13 cellular contexts compared by ENCODE assay signal in genomic region chr6:31365864-31366263, GRCh38. TPM values are rescaled to one million over a fixed set of nuclear protein-coding genes. Genes with fewer than 3 reads are reported as not detected.
DNase-seq lines count a peak whose midpoint lies in the region; ATAC-seq and TF ChIP-seq lines count a peak whose summit lies in the region.
"Had no signal": no experiment of that assay in that cellular context is flagged by ENCODE, and none has a peak within 500 bp of the region (broad histone marks: within the 10 kb centered on the region; RNA-seq: fewer than 3 reads in every experiment).

No MANE protein-coding gene starts in this region.

- DNase-seq in CD8-positive, alpha-beta T cell: no peak
- peak; percentile 38 for DNase-seq in G401 (ENCODE audit: low spot score)
- DNase-seq in cerebellar cortex (ENCODE audit: low spot score): peak; percentile 25
- DNase-seq in naive B cell: no peak
- DNase-seq in left lung: no peak
- DNase-seq in AG20443 (ENCODE audit: low spot score): no peak
- DNase-seq in stomach: no peak
- DNase-seq: CD4-positive, CD25-positive, alpha-beta regulatory T cell; DMS79; GOT3 had no signal

- TF ChIP-seq EP300 in stomach (IDR thresholded peaks at IDR 0.05): no peak

- no peak overlapping the region for H3K27ac ChIP-seq in CD8-positive, alpha-beta T cell (ENCODE audit: low read depth, low read length)
- H3K27ac ChIP-seq in left lung: no peak overlapping the region
- no peak overlapping the region for H3K27ac ChIP-seq in stomach
- H3K27ac ChIP-seq: BLaER1 treated with 17β-estradiol and CSF1 and Interleukin-3, amounts not matched to agents 10 nM and 100 nM had no signal

- no peaks in the 10 kb centered on the region for H3K36me3 Mint-ChIP-seq in CD8-positive, alpha-beta T cell
- peaks cover 0 to 4% of the 10 kb centered on the region in 2 donors for H3K36me3 Mint-ChIP-seq in naive B cell
- H3K36me3 Mint-ChIP-seq: CD4-positive, CD25-positive, alpha-beta regulatory T cell had no signal

- intact Hi-C loops in CD8-positive, alpha-beta T cell (cut with DNase I, micrococcal nuclease): loop anchor here (2.0 to 5.0 kb wide), 3 partner anchors 13 to 114 kb away; partner anchors contain the start of gene HLA-C (in 1 of the 2)
- intact Hi-C loops in left lung (cut with DNase I): loop anchor here in 1 of 2 donors (5.0 kb wide), 1 partner anchor 229 kb away; the partner anchor contains the start of gene PSORS1C2
- intact Hi-C loops in stomach (cut with DNase I; ENCODE audit: low total_unique reads): loop anchor here (5.0 kb wide), 2 partner anchors 169 to 229 kb away; partner anchors contain the start of gene PSORS1C2

- H3K27ac Mint-ChIP-seq in CD8-positive, alpha-beta T cell: no peak overlapping the region
- H3K27ac Mint-ChIP-seq in naive B cell: peak overlapping the region in 1 of 6 donors; percentile 53

- H3K27me3 Mint-ChIP-seq in CD8-positive, alpha-beta T cell (ENCODE audit: low read depth): peaks cover 11% of the 10 kb centered on the region
- H3K27me3 Mint-ChIP-seq in naive B cell: peaks cover 28 to 33% (median 32%) of the 10 kb centered on the region in 3 donors

- peaks cover 3% of the 10 kb centered on the region for H3K4me1 ChIP-seq in CD8-positive, alpha-beta T cell (ENCODE audit: insufficient read depth, low read length)
- H3K4me1 ChIP-seq in left lung (peaks cover 0 to 13% of the 10 kb centered on the region in 2 donors), stomach (peaks cover 0 to 9% (median 9%) of the 10 kb centered on the region in 4 donors)
- H3K4me1 ChIP-seq: HAP-1 had no signal

- WGBS in stomach, 5 donors: 75 to 87% (median 78%) methylated on average over 5 of the region's 5 CpGs

- TF ChIP-seq POLR2A in stomach (IDR thresholded peaks at IDR 0.05): no peak

- H3K9me3 Mint-ChIP-seq in CD8-positive, alpha-beta T cell: peaks cover 4% of the 10 kb centered on the region
- peaks cover 0 to 10% (median 3%) of the 10 kb centered on the region in 7 donors for H3K9me3 Mint-ChIP-seq in naive B cell

- peak overlapping the region; percentile 35 for H3K4me3 Mint-ChIP-seq in CD8-positive, alpha-beta T cell
- H3K4me3 Mint-ChIP-seq in naive B cell: peak overlapping the region in 7 of 8 donors; percentile 21 to 85 (median 70)

- no peaks in the 10 kb centered on the region for H3K9me3 ChIP-seq in CD8-positive, alpha-beta T cell (ENCODE audit: low read length)
- H3K9me3 ChIP-seq in left lung (no peaks in the 10 kb centered on the region), stomach (no peaks in the 10 kb centered on the region)
- H3K9me3 ChIP-seq: BLaER1 treated with 17β-estradiol and CSF1 and Interleukin-3, amounts not matched to agents 10 nM and 100 nM; HAP-1 had no signal

- peaks cover 15% of the 10 kb centered on the region for H3K4me1 Mint-ChIP-seq in CD8-positive, alpha-beta T cell (ENCODE audit: low read depth)
- H3K4me1 Mint-ChIP-seq in naive B cell: peaks cover 6 to 12% (median 8%) of the 10 kb centered on the region in 3 donors

- no peak overlapping the region for H3K4me3 ChIP-seq in CD8-positive, alpha-beta T cell (ENCODE audit: low read depth, low read length)
- H3K4me3 ChIP-seq in left lung: no peak overlapping the region
- H3K4me3 ChIP-seq in stomach: no peak overlapping the region
- H3K4me3 ChIP-seq: HAP-1 had no signal

- TF ChIP-seq CTCF in CD8-positive, alpha-beta T cell (IDR thresholded peaks at IDR 0.05): no peak
- no peak for TF ChIP-seq CTCF in left lung (IDR thresholded peaks at IDR 0.05)
- TF ChIP-seq CTCF in stomach (IDR thresholded peaks at IDR 0.05): no peak

- no peaks in the 10 kb centered on the region for H3K36me3 ChIP-seq in CD8-positive, alpha-beta T cell (ENCODE audit: insufficient read depth, low read length)
- H3K36me3 ChIP-seq in left lung: no peaks in the 10 kb centered on the region
- no peaks in the 10 kb centered on the region for H3K36me3 ChIP-seq in stomach
- H3K36me3 ChIP-seq: BLaER1 treated with 17β-estradiol and CSF1 and Interleukin-3, amounts not matched to agents 10 nM and 100 nM; HAP-1 had no signal

- CTCF ChIA-PET in CD8-positive, alpha-beta T cell (lab: Charles Lee): interaction anchor here (0.7 to 4.2 kb wide), 39 partner anchors 7 to 812 kb away, joined by 3 to 57 read pairs (median 6); partner anchors contain the start of genes HLA-B and PSORS1C2

- H3K27me3 ChIP-seq in CD8-positive, alpha-beta T cell (ENCODE audit: insufficient read depth, low read length): no peaks in the 10 kb centered on the region
- H3K27me3 ChIP-seq in left lung: peaks cover 0 to 16% of the 10 kb centered on the region in 2 donors
- H3K27me3 ChIP-seq in stomach: peaks cover 0 to 36% (median 0%) of the 10 kb centered on the region in 3 donors

- POLR2A ChIA-PET in CD8-positive, alpha-beta T cell (lab: Charles Lee): interaction anchor here (1.1 to 4.8 kb wide), 5 partner anchors 8 to 220 kb away, joined by 3 to 55 read pairs (median 8); no protein-coding TSS in a partner anchor

- in situ Hi-C loops in G401 (cut with HindIII; ENCODE audit: low sequenced_read_pairs): no loop called here

- ATAC-seq in CD8-positive, alpha-beta T cell: no peak
- ATAC-seq in naive B cell (ENCODE audit: low read depth in 2 of 2) (no peak), left lung (no peak), GM18861 (IDR thresholded peaks at IDR 0.05; ENCODE audit: unreplicated experiment) (no peak)

RNA-seq across cellular contexts. Expression of gene HLA-B, which starts 8.9 kb away (rescaled TPM):
- total RNA-seq in CD8-positive, alpha-beta T cell: over 10,000 TPM in 1 of 2 experiments, 1,000 to 10,000 TPM in 1; 9,693 to 10,002 TPM
- total RNA-seq in G401 (2014; rRNA removed; shearing (Covaris generic)): 9.0 and 25.4 TPM in 2 replicates
- 1,000 to 10,000 TPM; 3,795 to 6,657 (median 6,196) TPM for polyA plus RNA-seq in naive B cell (ENCODE audit: low read depth in 6 of 6)
- total RNA-seq in left lung: 1,000 to 10,000 TPM; 2,303 to 2,503 TPM
- 1,000 to 10,000 TPM in 3 of 5 donors, 100 to 1,000 TPM in 2; 134 to 1,907 (median 1,119) TPM for total RNA-seq in stomach
- 100 to 1,000 TPM; 302 to 830 (median 436) TPM for polyA plus RNA-seq in stomach

RNA-seq across cellular contexts. Expression of gene MICA, which starts 37.5 kb away (rescaled TPM):
- 1 to 10 TPM; 5.8 to 6.2 TPM for total RNA-seq in CD8-positive, alpha-beta T cell
- 40.3 and 44.1 TPM in 2 replicates for total RNA-seq in G401 (2014; rRNA removed; shearing (Covaris generic))
- polyA plus RNA-seq in naive B cell (ENCODE audit: low read depth in 6 of 6) (1 to 10 TPM; 3.6 to 6.3 (median 4.4) TPM), stomach (10 to 100 TPM in 2 of 3 donors, 1 to 10 TPM in 1; 9.9 to 13.6 (median 13.1) TPM)
- total RNA-seq in left lung (10 to 100 TPM; 29.4 to 30.1 TPM), stomach (10 to 100 TPM in 3 of 5 donors, 1 to 10 TPM in 2; 2.0 to 13.4 (median 11.1) TPM)

Comparison
In these comparisons a context has a peak if more than half of its experiments do, and no peak if none do; other contexts are left out.
1. DNase-seq: peak in G401 (single experiment) and cerebellar cortex (single experiment); none in CD8-positive, alpha-beta T cell (0 of 7), naive B cell (single experiment), left lung (0 of 2), AG20443 (single experiment) and stomach (single experiment).